8 cellular contexts compared by ENCODE assay signal in genomic region chr5:54902817-54903473, GRCh38.
DNase-seq lines count a peak whose midpoint lies in the region; ATAC-seq and TF ChIP-seq lines count a peak whose summit lies in the region.

No MANE protein-coding gene starts in this region.

- CTCF ChIA-PET in AG04450 (lab: Charles Lee), result interaction anchor here (1.0 to 6.3 kb wide), 8 partner anchors 35 to 659 kb away, joined by 4 to 85 read pairs (median 8); partner anchors contain the start of gene GPX8

- POLR2A ChIA-PET in AG04450 (lab: Yijun Ruan, JAX), result interaction anchor here (0.6 kb wide), 1 partner anchor 376 kb away, joined by 4 read pairs; no protein-coding TSS in a partner anchor

- intact Hi-C loops in dorsolateral prefrontal cortex (cut with DNase I), result loop anchor here in 1 of 2 donors (5.0 kb wide), 1 partner anchor 244 kb away; no protein-coding TSS in a partner anchor

- H3K9me3 ChIP-seq in AG04450 (ENCODE audit: control insufficient read depth, insufficient read depth, low read length), result no peaks in the 10 kb centered on the region

- 0 out of 2 replicates have a peak, but pooled peaks have one; percentile 5 for TF ChIP-seq CTCF in AG04450 (IDR thresholded peaks at IDR 0.05; ENCODE audit: low read depth, low read length)
- no peak for TF ChIP-seq CTCF in dorsolateral prefrontal cortex (IDR thresholded peaks at IDR 0.05 in 54 of 56, conservative IDR thresholded peaks at IDR 0.05 in 2 of 56; ENCODE audit: low read depth in 1 of 56, partially characterized antibody in 56 of 56)

- no peaks in the 10 kb centered on the region for H3K27me3 ChIP-seq in AG04450 (ENCODE audit: control insufficient read depth, insufficient read depth, low read length)
- H3K27me3 ChIP-seq in dorsolateral prefrontal cortex, result peaks cover 0 to 24% (median 4%) of the 10 kb centered on the region in 45 donors

- peak; percentile 100 for ATAC-seq in GM18873 (IDR thresholded peaks at IDR 0.05; ENCODE audit: low FRiP score, unreplicated experiment)
- peak; percentile 100 for ATAC-seq in HG03064 (IDR thresholded peaks at IDR 0.05; ENCODE audit: low read depth, unreplicated experiment)

- H3K27ac ChIP-seq in AG04450 (ENCODE audit: low read depth, low read length), result no peak overlapping the region
- H3K27ac ChIP-seq in dorsolateral prefrontal cortex, result no peak overlapping the region

- DNase-seq in AG04450 (ENCODE audit: low read depth, low spot score) (no peak), NOMO-1 (lab: John Stamatoyannopoulos, UW; ENCODE audit: unreplicated experiment in 2 of 2) (peak; percentile 64 to 88), foreskin melanocyte (peak; percentile 59), dorsolateral prefrontal cortex (no peak), mesenteric fat pad (ENCODE audit: low spot score) (no peak), NCI-H1105 treated with DMSO at 0.1 percent for 48 hours (lab: John Stamatoyannopoulos, UW) (no peak)

- no peak overlapping the region for H3K4me3 ChIP-seq in AG04450 (ENCODE audit: low read depth, low read length)
- no peak overlapping the region for H3K4me3 ChIP-seq in dorsolateral prefrontal cortex

Comparison
In these comparisons a context has a peak if more than half of its experiments do, and no peak if none do; other contexts are left out.
1. DNase-seq: peak in NOMO-1 (2 of 2) and foreskin melanocyte (single experiment); none in AG04450 (single experiment), dorsolateral prefrontal cortex (0 of 10), mesenteric fat pad (single experiment) and NCI-H1105 treated with DMSO at 0.1 percent for 48 hours (single experiment).